8 cellular contexts compared by ENCODE assay signal in the genomic region with DNA sequence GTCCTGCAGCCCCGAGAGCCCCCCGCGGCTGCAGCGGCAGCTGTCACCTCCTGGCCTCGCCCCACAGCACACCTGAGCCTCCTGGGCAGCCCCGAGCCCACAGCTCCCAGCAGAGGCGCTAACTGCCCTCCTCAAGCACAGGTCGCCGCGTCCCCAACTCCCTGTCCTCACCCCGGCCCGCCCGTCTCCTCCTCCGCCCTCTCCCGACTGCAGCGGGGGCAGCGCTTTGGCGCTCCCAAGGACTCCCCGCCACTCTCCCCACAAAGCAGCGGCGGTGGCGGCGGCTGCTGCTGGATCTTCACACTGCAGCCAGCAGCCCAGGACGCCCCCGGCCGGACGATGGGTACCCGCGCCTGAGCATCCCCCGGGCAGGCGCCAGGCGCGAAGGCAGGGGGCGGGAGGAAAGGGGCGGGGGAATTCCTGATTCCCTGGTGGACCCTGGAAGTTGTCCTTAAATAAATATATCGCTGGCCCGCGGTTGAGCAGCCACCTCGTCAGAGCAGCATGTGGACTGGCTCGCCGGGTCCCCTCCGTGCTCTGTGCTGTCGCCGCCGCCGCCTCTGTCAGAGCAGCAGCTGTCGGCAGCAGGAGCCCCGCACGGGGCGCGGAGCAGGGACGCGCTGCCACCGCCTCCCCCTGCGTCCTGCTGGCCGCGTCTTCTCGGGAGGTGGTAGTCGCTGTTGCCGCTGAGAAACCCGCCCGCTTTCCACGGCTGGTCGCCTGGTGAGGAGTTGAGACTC.
A peak's percentile ranks its signal among the peaks of the same experiment; 100 is the strongest.
DNase-seq lines count a peak whose midpoint lies in the region; ATAC-seq lines count a peak whose summit lies in the region.

Gene ZNF804B, plus strand, starts transcription at position 485 of the 740 bp plus-strand sequence. CDS start 277 bp downstream, outside the sequence.

- peaks cover 19 to 40% of the 10 kb centered on the region in 2 donors for H3K27me3 Mint-ChIP-seq in stimulated activated naive B cell treated with anti-CD40 and anti-IgM and Interleukin-4, amounts not matched to agents 10 μg/mL and 1 μg/mL and 100 μg/mL, for 72 hours

- H3K9me3 Mint-ChIP-seq in stimulated activated naive B cell treated with anti-CD40 and anti-IgM and Interleukin-4, amounts not matched to agents 10 μg/mL and 1 μg/mL and 100 μg/mL, for 72 hours, result no peaks in the 10 kb centered on the region

- peaks cover 0 to 3% of the 10 kb centered on the region in 2 donors for H3K4me1 Mint-ChIP-seq in stimulated activated naive B cell treated with anti-CD40 and anti-IgM and Interleukin-4, amounts not matched to agents 10 μg/mL and 1 μg/mL and 100 μg/mL, for 72 hours

- no peaks in the 10 kb centered on the region for H3K36me3 Mint-ChIP-seq in stimulated activated naive B cell treated with anti-CD40 and anti-IgM and Interleukin-4, amounts not matched to agents 10 μg/mL and 1 μg/mL and 100 μg/mL, for 72 hours

- ATAC-seq in stimulated activated naive B cell treated with anti-CD40 and anti-IgM and Interleukin-4, amounts not matched to agents 10 μg/mL and 1 μg/mL and 100 μg/mL, for 72 hours (replicated peaks), result peak; percentile 23 to 38
- ATAC-seq in HG02642 (IDR thresholded peaks at IDR 0.05; ENCODE audit: poor library complexity, unreplicated experiment) (no peak), GM21723 (IDR thresholded peaks at IDR 0.05; ENCODE audit: unreplicated experiment) (no peak), GM18858 (IDR thresholded peaks at IDR 0.05; ENCODE audit: unreplicated experiment) (no peak)

- H3K4me3 Mint-ChIP-seq in stimulated activated naive B cell treated with anti-CD40 and anti-IgM and Interleukin-4, amounts not matched to agents 10 μg/mL and 1 μg/mL and 100 μg/mL, for 72 hours, result peak within 1 kb of the TSS in 1 of 2 donors; percentile 32

- H3K27ac Mint-ChIP-seq in stimulated activated naive B cell treated with anti-CD40 and anti-IgM and Interleukin-4, amounts not matched to agents 10 μg/mL and 1 μg/mL and 100 μg/mL, for 72 hours, result no peak within 1 kb of the TSS

- DNase-seq in HK-2 (ENCODE audit: unreplicated experiment) (peak; percentile 21), iPS-NIHi11 (ENCODE audit: low spot score) (peak; percentile 73)
- peak; percentile 52 for DNase-seq in activated CD8-positive, alpha-beta memory T cell treated with anti-CD3 and anti-CD28 coated beads, Interleukin-2, amount 50 U/mL, for 48 hours
- DNase-seq in stimulated activated naive B cell treated with anti-CD40 and anti-IgM and Interleukin-4, amounts not matched to agents 10 μg/mL and 1 μg/mL and 100 μg/mL, for 72 hours, result no peak
- no peak for DNase-seq in stimulated activated naive CD4-positive, alpha-beta T cell treated with Interleukin-2 at 50 U/mL for 16 hours (lab: John Stamatoyannopoulos, UW)

Comparison
In these comparisons a context has a peak if more than half of its experiments do, and no peak if none do; other contexts are left out.
1. DNase-seq: peak in HK-2 (single experiment), activated CD8-positive, alpha-beta memory T cell treated with anti-CD3 and anti-CD28 coated beads, Interleukin-2, amount 50 U/mL, for 48 hours (single experiment) and iPS-NIHi11 (single experiment); none in stimulated activated naive B cell treated with anti-CD40 and anti-IgM and Interleukin-4, amounts not matched to agents 10 μg/mL and 1 μg/mL and 100 μg/mL, for 72 hours (single experiment) and stimulated activated naive CD4-positive, alpha-beta T cell treated with Interleukin-2 at 50 U/mL for 16 hours (single experiment).
2. ATAC-seq: peak in stimulated activated naive B cell treated with anti-CD40 and anti-IgM and Interleukin-4, amounts not matched to agents 10 μg/mL and 1 μg/mL and 100 μg/mL, for 72 hours (2 of 2); none in HG02642 (single experiment), GM21723 (single experiment) and GM18858 (single experiment).